In the genomic region with DNA sequence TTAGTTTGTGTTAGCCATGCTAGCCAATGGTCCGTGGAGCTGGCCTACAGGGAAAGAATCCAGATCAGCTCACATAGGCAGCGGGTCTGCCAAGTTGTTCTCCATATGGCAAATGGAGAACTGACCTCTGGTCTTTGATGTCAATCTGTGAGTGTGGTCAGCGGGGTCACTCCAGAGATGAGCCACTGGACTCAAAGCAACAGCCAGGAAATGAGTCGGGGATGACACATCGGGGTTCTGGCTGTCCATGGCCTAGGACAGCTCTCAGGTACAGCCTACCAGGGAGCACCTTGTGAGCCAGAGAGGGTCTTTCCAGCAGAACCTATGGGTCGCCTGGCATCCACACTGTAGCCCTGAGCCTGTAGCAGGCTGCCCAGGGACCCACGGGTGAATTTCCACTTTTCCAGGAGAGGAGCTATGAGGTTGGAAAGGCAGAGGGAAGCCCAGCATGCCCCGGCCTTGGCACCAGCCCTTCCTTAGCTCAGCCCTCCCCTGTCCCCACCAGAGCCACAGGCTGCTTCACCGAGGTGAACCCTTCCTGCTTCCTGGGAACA, we compare ENCODE assay signal across 1 cellular context.
TF ChIP-seq lines count a peak whose summit lies in the region.

No MANE protein-coding gene starts in this region.

TF ChIP-seq in H1, 55 proteins besides CTCF, POLR2A, EP300 and RAD21:
- no peak for TF ChIP-seq CBX8 (IDR thresholded peaks at IDR 0.05; ENCODE audit: borderline replicate concordance, low read depth, low read length)
- no peak for TF ChIP-seq RXRA (IDR thresholded peaks at IDR 0.05; ENCODE audit: insufficient read depth, low read depth, low read length)
- TF ChIP-seq NRF1 (IDR thresholded peaks at IDR 0.05; ENCODE audit: low read depth, low read length) = no peak
- TF ChIP-seq, protein P1, sequence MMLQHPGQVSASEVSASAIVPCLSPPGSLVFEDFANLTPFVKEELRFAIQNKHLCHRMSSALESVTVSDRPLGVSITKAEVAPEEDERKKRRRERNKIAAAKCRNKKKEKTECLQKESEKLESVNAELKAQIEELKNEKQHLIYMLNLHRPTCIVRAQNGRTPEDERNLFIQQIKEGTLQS (IDR thresholded peaks at IDR 0.05; ENCODE audit: insufficient read depth, low read depth, low read length) = no peak
- no peak for TF ChIP-seq POLR2AphosphoS5 (IDR thresholded peaks at IDR 0.05; ENCODE audit: low read depth, low read length)
- TF ChIP-seq HDAC6 (IDR thresholded peaks at IDR 0.05; ENCODE audit: low read depth, low read length) = no peak
- TF ChIP-seq RBBP5 (IDR thresholded peaks at IDR 0.05; ENCODE audit: borderline replicate concordance, low read depth, low read length) = no peak
- TF ChIP-seq POU5F1 (IDR thresholded peaks at IDR 0.05; ENCODE audit: low read depth, low read length) = no peak
- no peak for TF ChIP-seq KDM5A (IDR thresholded peaks at IDR 0.05; ENCODE audit: low read length)
- TF ChIP-seq FOSL1 (IDR thresholded peaks at IDR 0.05; ENCODE audit: insufficient read depth, low read depth, low read length) = no peak
- no peak for TF ChIP-seq PHF8 (conservative IDR thresholded peaks at IDR 0.05; ENCODE audit: low read depth, low read length)
- TF ChIP-seq CREB1 (IDR thresholded peaks at IDR 0.05) = no peak
